9 cellular contexts compared by ENCODE assay signal in genomic region chr11:128772814-128773213, GRCh38.
DNase-seq lines count a peak whose midpoint lies in the region; ATAC-seq and TF ChIP-seq lines count a peak whose summit lies in the region.
"Had no signal": no experiment of that assay in that cellular context is flagged by ENCODE, and none has a peak within 500 bp of the region (broad histone marks: within the 10 kb centered on the region; RNA-seq: fewer than 3 reads in every experiment).

No MANE protein-coding gene starts in this region.

- no peak overlapping the region for H3K4ac ChIP-seq in neuronal stem cell (ENCODE audit: low read length)

- no peak overlapping the region for H2BK15ac ChIP-seq in neuronal stem cell (ENCODE audit: low read length)

- H3K27me3 ChIP-seq in neuronal stem cell (ENCODE audit: control insufficient read depth in 3 of 3, insufficient read depth in 3 of 3, low read depth in 1 of 3, low read length in 3 of 3) (no peaks in the 10 kb centered on the region), vagina (no peaks in the 10 kb centered on the region), WERI-Rb-1 (ENCODE audit: insufficient read depth, low read depth, severe bottlenecking) (peaks cover 44% of the 10 kb centered on the region)

- H3K18ac ChIP-seq in neuronal stem cell (ENCODE audit: low read length), result peak overlapping the region; percentile 51

- peak overlapping the region; percentile 32 for H2AK5ac ChIP-seq in neuronal stem cell (ENCODE audit: low read depth, low read length)

- TF ChIP-seq POLR2A in vagina (IDR thresholded peaks at IDR 0.05), result no peak

- H3K4me3 Mint-ChIP-seq in CD14-positive monocyte, result no peak overlapping the region
- peak overlapping the region; percentile 2 for H3K4me3 Mint-ChIP-seq in activated naive CD4-positive, alpha-beta T cell treated with anti-CD3 and anti-CD28 coated beads for 36 hours

- H4K8ac ChIP-seq in neuronal stem cell (ENCODE audit: low read depth, low read length), result no peak overlapping the region

- peak overlapping the region; percentile 46 to 95 (median 82) for H3K27ac Mint-ChIP-seq in CD14-positive monocyte
- H3K27ac Mint-ChIP-seq in activated naive CD4-positive, alpha-beta T cell treated with anti-CD3 and anti-CD28 coated beads for 36 hours, result peak overlapping the region; percentile 37

- CTCF ChIA-PET in activated naive CD4-positive, alpha-beta T cell treated with anti-CD3 and anti-CD28 coated beads for 36 hours (lab: Charles Lee), result interaction anchor here (0.7 to 2.7 kb wide), 3 partner anchors 15 to 58 kb away, joined by 3 to 14 read pairs (median 3); no protein-coding TSS in a partner anchor

- peaks cover 20% of the 10 kb centered on the region for H3K4me1 Mint-ChIP-seq in CD14-positive monocyte
- peaks cover 37% of the 10 kb centered on the region for H3K4me1 Mint-ChIP-seq in activated naive CD4-positive, alpha-beta T cell treated with anti-CD3 and anti-CD28 coated beads for 36 hours (ENCODE audit: low read depth)

- no peak overlapping the region for H3K9ac ChIP-seq in neuronal stem cell (ENCODE audit: low read depth, low read length, poor library complexity)

- H3K9me3 Mint-ChIP-seq in CD14-positive monocyte, result no peaks in the 10 kb centered on the region
- no peaks in the 10 kb centered on the region for H3K9me3 Mint-ChIP-seq in activated naive CD4-positive, alpha-beta T cell treated with anti-CD3 and anti-CD28 coated beads for 36 hours

- H3K36me3 Mint-ChIP-seq in CD14-positive monocyte, result peaks cover 86 to 100% of the 10 kb centered on the region in 2 donors
- H3K36me3 Mint-ChIP-seq in activated naive CD4-positive, alpha-beta T cell treated with anti-CD3 and anti-CD28 coated beads for 36 hours (ENCODE audit: low read depth), result peaks cover 49% of the 10 kb centered on the region

- no peaks in the 10 kb centered on the region for H3K79me1 ChIP-seq in neuronal stem cell (ENCODE audit: low read depth, low read length)

- intact Hi-C loops in CD14-positive monocyte (cut with micrococcal nuclease), result no loop called here
- intact Hi-C loops in activated naive CD4-positive, alpha-beta T cell treated with anti-CD3 and anti-CD28 coated beads for 36 hours (cut with micrococcal nuclease), result no loop called here
- intact Hi-C loops in vagina (cut with DNase I), result no loop called here

- peak overlapping the region; percentile 46 for H3K23ac ChIP-seq in neuronal stem cell (ENCODE audit: low read depth, low read length, poor library complexity)

- TF ChIP-seq CTCF in CD14-positive monocyte (IDR thresholded peaks at IDR 0.05) (no peak), vagina (IDR thresholded peaks at IDR 0.05) (no peak), WERI-Rb-1 (IDR thresholded peaks at IDR 0.05; ENCODE audit: low read depth, low read length) (no peak)

- H3K4me1 ChIP-seq in neuronal stem cell (ENCODE audit: control insufficient read depth in 2 of 2, insufficient read depth in 1 of 2, low read depth in 1 of 2, low read length in 2 of 2) (peaks cover 11% of the 10 kb centered on the region in 2 donors), vagina (no peaks in the 10 kb centered on the region)

- H3K4me3 ChIP-seq in neuronal stem cell (ENCODE audit: low read length in 2 of 2) (no peak overlapping the region), vagina (no peak overlapping the region), WERI-Rb-1 (ENCODE audit: low read depth, low read length) (no peak overlapping the region)

- no peak overlapping the region for H3K14ac ChIP-seq in neuronal stem cell (ENCODE audit: low read length)

- H3K36me3 ChIP-seq in neuronal stem cell (replicated peaks in 1 of 2; ENCODE audit: control insufficient read depth in 2 of 2, insufficient read depth in 2 of 2, low read length in 2 of 2), result no peaks in the 10 kb centered on the region
- no peaks in the 10 kb centered on the region for H3K36me3 ChIP-seq in vagina
- H3K36me3 ChIP-seq in WERI-Rb-1, result no peaks in the 10 kb centered on the region

- WGBS in neuronal stem cell (ENCODE audit: extremely low coverage in 2 of 2, insufficient read length in 2 of 2, insufficient replicate concordance in 1 of 2), 2 donors, result no CpG with 5 or more reads among the region's 12 CpGs

- H2BK5ac ChIP-seq in neuronal stem cell (ENCODE audit: low read length), result no peak overlapping the region

- H3K27ac ChIP-seq in neuronal stem cell (replicated peaks; ENCODE audit: low read length) (no peak overlapping the region), vagina (no peak overlapping the region), WERI-Rb-1 (no peak overlapping the region)

- H2BK12ac ChIP-seq in neuronal stem cell (ENCODE audit: low read length), result peak overlapping the region; percentile 4

- DNase-seq in CD14-positive monocyte (ENCODE audit: low spot score) (peak; percentile 57), NCI-H69 (lab: John Stamatoyannopoulos, UW) (peak; percentile 66), neuronal stem cell (ENCODE audit: low spot score) (no peak), AG20443 (ENCODE audit: low spot score) (no peak), vagina (ENCODE audit: extremely low spot score in 2 of 2) (no peak), WERI-Rb-1 (no peak)
- DNase-seq in activated naive CD4-positive, alpha-beta T cell treated with anti-CD3 and anti-CD28 coated beads for 36 hours, result peak; percentile 63
- DNase-seq: GF-D8 had no signal

- peaks cover 0 to 2% (median 0%) of the 10 kb centered on the region in 3 donors for H3K27me3 Mint-ChIP-seq in CD14-positive monocyte (ENCODE audit: low read depth in 3 of 3)
- no peaks in the 10 kb centered on the region for H3K27me3 Mint-ChIP-seq in activated naive CD4-positive, alpha-beta T cell treated with anti-CD3 and anti-CD28 coated beads for 36 hours (ENCODE audit: low read depth)

- H2AFZ ChIP-seq in neuronal stem cell (ENCODE audit: low read length), result no peak overlapping the region

- no peak overlapping the region for H2BK120ac ChIP-seq in neuronal stem cell (ENCODE audit: low read depth, low read length)

- no peaks in the 10 kb centered on the region for H3K9me3 ChIP-seq in neuronal stem cell (replicated peaks in 1 of 2; ENCODE audit: control insufficient read depth in 2 of 2, insufficient read depth in 1 of 2, low read depth in 1 of 2, low read length in 2 of 2)
- no peaks in the 10 kb centered on the region for H3K9me3 ChIP-seq in vagina
- H3K9me3 ChIP-seq in WERI-Rb-1 (ENCODE audit: severe bottlenecking), result no peaks in the 10 kb centered on the region

- no peak overlapping the region for H3K4me2 ChIP-seq in neuronal stem cell (ENCODE audit: insufficient read depth, low read length, poor library complexity, severe bottlenecking)

- no peak overlapping the region for H4K91ac ChIP-seq in neuronal stem cell (ENCODE audit: low read depth, low read length, poor library complexity)

- no peak for ATAC-seq in HG03439 (IDR thresholded peaks at IDR 0.05; ENCODE audit: unreplicated experiment)

Comparison
In these comparisons a context has a peak if more than half of its experiments do, and no peak if none do; other contexts are left out.
1. DNase-seq: peak in CD14-positive monocyte (single experiment), NCI-H69 (single experiment) and activated naive CD4-positive, alpha-beta T cell treated with anti-CD3 and anti-CD28 coated beads for 36 hours (single experiment); none in neuronal stem cell (single experiment), AG20443 (single experiment), vagina (0 of 2) and WERI-Rb-1 (single experiment).